15 cellular contexts compared by ENCODE assay signal in the genomic region with DNA sequence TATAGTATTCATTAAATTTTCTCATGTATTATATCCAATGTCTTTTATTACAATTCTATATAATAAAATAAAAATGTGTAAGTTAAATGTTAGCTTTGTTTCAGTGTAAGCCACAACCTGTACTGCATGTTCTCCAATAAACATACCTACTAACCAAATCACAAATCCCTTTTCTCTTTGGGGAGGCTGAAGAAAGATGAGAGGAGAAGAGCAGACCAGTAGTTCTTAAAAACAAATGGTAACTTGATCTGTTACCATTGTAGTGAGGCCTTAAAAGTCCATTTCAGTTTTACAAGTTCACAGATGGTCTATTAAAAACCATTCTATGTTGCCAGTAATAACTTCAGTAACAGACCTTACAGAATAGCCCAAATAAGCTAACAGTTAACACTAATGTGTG.
"Had no signal": no experiment of that assay in that cellular context is flagged by ENCODE, and none has a peak within 500 bp of the region (broad histone marks: within the 10 kb centered on the region; RNA-seq: fewer than 3 reads in every experiment).

No MANE protein-coding gene starts in this region.

- DNase-seq: activated CD4-positive, alpha-beta T cell treated with anti-CD3 and anti-CD28 coated beads, Interleukin-2, amount 10 ng/mL, durations not matched to agents 7 days and 5 days; activated naive CD4-positive, alpha-beta T cell treated with Interleukin-2 at 50 U/mL for 16 hours; anterior cingulate cortex; cerebellar nuclear complex; effector memory CD4-positive, alpha-beta T cell; foreskin melanocyte; head of caudate nucleus; naive thymus-derived CD4-positive, alpha-beta T cell; retina; stimulated activated CD4-positive, alpha-beta T cell treated with anti-CD3 and anti-CD28 coated beads, Interleukin-2, amount 100 ng/mL, for 48 hours; T-helper 9 cell had no signal

- H3K9me3 Mint-ChIP-seq: activated CD4-positive, alpha-beta T cell treated with anti-CD3 and anti-CD28 coated beads, Interleukin-2, amount 10 ng/mL, durations not matched to agents 7 days and 5 days; naive thymus-derived CD4-positive, alpha-beta T cell; stimulated activated memory B cell treated with anti-CD40 and anti-IgM and Interleukin-4, amounts not matched to agents 10 μg/mL and 1 μg/mL and 100 μg/mL, for 72 hours had no signal

- H3K9me3 ChIP-seq: tibial nerve had no signal

- H3K27ac ChIP-seq: epithelial cell of prostate had no signal

- H3K27me3 Mint-ChIP-seq: activated CD4-positive, alpha-beta T cell treated with anti-CD3 and anti-CD28 coated beads, Interleukin-2, amount 10 ng/mL, durations not matched to agents 7 days and 5 days; naive thymus-derived CD4-positive, alpha-beta T cell; stimulated activated memory B cell treated with anti-CD40 and anti-IgM and Interleukin-4, amounts not matched to agents 10 μg/mL and 1 μg/mL and 100 μg/mL, for 72 hours had no signal

- H3K27ac Mint-ChIP-seq: activated CD4-positive, alpha-beta T cell treated with anti-CD3 and anti-CD28 coated beads, Interleukin-2, amount 10 ng/mL, durations not matched to agents 7 days and 5 days; naive thymus-derived CD4-positive, alpha-beta T cell; stimulated activated memory B cell treated with anti-CD40 and anti-IgM and Interleukin-4, amounts not matched to agents 10 μg/mL and 1 μg/mL and 100 μg/mL, for 72 hours had no signal

- ATAC-seq: left lobe of liver; naive thymus-derived CD4-positive, alpha-beta T cell; stimulated activated memory B cell treated with anti-CD40 and anti-IgM and Interleukin-4, amounts not matched to agents 10 μg/mL and 1 μg/mL and 100 μg/mL, for 72 hours had no signal

- H3K4me3 Mint-ChIP-seq: activated CD4-positive, alpha-beta T cell treated with anti-CD3 and anti-CD28 coated beads, Interleukin-2, amount 10 ng/mL, durations not matched to agents 7 days and 5 days; naive thymus-derived CD4-positive, alpha-beta T cell; stimulated activated memory B cell treated with anti-CD40 and anti-IgM and Interleukin-4, amounts not matched to agents 10 μg/mL and 1 μg/mL and 100 μg/mL, for 72 hours had no signal

- H3K4me1 Mint-ChIP-seq: activated CD4-positive, alpha-beta T cell treated with anti-CD3 and anti-CD28 coated beads, Interleukin-2, amount 10 ng/mL, durations not matched to agents 7 days and 5 days; stimulated activated memory B cell treated with anti-CD40 and anti-IgM and Interleukin-4, amounts not matched to agents 10 μg/mL and 1 μg/mL and 100 μg/mL, for 72 hours had no signal

- H3K4me3 ChIP-seq: tibial nerve had no signal

- H3K27me3 ChIP-seq: tibial nerve had no signal
